In genomic region chr14:77498120-77498979, GRCh38 we compare ENCODE assay signal across 1 cellular context.
TF ChIP-seq lines count a peak whose summit lies in the region.

Gene ISM2 (minus strand): TSS chr14:77498816. CDS start chr14:77498793, 23 bp downstream.

TF ChIP-seq in HEK293, 187 proteins besides CTCF, POLR2A, EP300 and RAD21 (continued from another document):
- TF ChIP-seq ZNF513 (tag by site-specific recombination; IDR thresholded peaks at IDR 0.05) (no peak), ZNF501 (tag by site-specific recombination; IDR thresholded peaks at IDR 0.05) (no peak), SP2 (tag by site-specific recombination; IDR thresholded peaks at IDR 0.05) (peak; percentile 32), ZNF23 (tag by site-specific recombination; IDR thresholded peaks at IDR 0.05; ENCODE audit: borderline replicate concordance) (no peak), ZNF223 (tag by site-specific recombination; IDR thresholded peaks at IDR 0.05) (0 out of 2 replicates have a peak, but pooled peaks have one; percentile 62), ZNF624 (tag by site-specific recombination; IDR thresholded peaks at IDR 0.05) (no peak), SALL2 (tag by site-specific recombination; IDR thresholded peaks at IDR 0.05; ENCODE audit: borderline replicate concordance) (no peak), GLIS1 (tag by site-specific recombination; IDR thresholded peaks at IDR 0.05) (peak; percentile 51; the same call in 1 of the 2 replicates), ZSCAN30 (tag by site-specific recombination; IDR thresholded peaks at IDR 0.05) (0 out of 2 replicates have a peak, but pooled peaks have one; percentile 29), GLIS2 (tag by site-specific recombination; IDR thresholded peaks at IDR 0.05) (peak; percentile 57), ZNF791 (tag by site-specific recombination; IDR thresholded peaks at IDR 0.05) (no peak), ZIC2 (tag by site-specific recombination; IDR thresholded peaks at IDR 0.05) (peak; percentile 28; the same call in 1 of the 2 replicates)
